In the genomic region with DNA sequence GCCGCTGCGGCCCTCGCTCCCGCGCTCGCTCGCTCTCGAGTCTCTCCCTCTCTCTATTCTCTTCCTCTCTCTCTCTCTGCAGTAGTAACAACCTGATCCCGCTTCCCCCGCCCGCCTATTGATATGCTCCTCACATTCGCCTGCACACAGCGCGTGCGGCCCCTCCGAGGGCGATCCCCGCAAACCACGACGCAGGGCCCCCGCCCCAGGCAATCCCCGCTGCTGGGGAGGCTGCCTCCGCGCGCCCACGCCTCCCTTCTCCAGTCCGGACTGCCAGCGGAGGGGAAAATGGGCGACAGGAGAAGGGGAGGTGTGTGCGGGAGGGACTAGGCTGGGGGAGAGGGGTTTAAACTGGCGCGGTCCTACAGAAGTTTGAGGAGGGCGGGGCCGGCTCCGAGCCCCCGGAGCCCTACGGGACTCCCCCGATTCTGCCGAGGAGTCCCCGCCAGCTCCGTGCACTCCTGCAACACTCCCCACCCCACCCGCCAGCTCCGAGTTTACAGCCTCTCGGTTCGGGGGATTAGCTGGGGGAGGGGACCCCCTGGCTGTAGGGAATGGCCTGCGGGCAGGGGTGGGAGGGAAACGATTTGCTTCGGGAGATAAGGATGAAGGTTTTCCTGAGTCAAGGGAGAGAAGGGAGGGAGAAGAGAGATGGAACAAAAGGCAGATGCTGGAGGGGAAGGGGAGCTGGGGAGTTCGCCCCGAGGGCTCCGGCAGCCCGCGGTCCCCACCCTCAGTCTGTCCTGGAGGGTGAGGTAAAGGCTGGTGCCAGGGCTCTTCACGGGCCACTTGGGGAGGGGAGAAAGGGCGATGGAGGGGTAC, we compare ENCODE assay signal across 1 cellular context.
TF ChIP-seq lines count a peak whose summit lies in the region.

No MANE protein-coding gene starts in this region.

TF ChIP-seq in HepG2, 621 proteins besides CTCF, POLR2A, EP300 and RAD21 (continued from another document):
- TF ChIP-seq, protein P1, sequence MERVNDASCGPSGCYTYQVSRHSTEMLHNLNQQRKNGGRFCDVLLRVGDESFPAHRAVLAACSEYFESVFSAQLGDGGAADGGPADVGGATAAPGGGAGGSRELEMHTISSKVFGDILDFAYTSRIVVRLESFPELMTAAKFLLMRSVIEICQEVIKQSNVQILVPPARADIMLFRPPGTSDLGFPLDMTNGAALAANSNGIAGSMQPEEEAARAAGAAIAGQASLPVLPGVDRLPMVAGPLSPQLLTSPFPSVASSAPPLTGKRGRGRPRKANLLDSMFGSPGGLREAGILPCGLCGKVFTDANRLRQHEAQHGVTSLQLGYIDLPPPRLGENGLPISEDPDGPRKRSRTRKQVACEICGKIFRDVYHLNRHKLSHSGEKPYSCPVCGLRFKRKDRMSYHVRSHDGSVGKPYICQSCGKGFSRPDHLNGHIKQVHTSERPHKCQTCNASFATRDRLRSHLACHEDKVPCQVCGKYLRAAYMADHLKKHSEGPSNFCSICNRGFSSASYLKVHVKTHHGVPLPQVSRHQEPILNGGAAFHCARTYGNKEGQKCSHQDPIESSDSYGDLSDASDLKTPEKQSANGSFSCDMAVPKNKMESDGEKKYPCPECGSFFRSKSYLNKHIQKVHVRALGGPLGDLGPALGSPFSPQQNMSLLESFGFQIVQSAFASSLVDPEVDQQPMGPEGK (CRISPR knock-in tag; IDR thresholded peaks at IDR 0.05): 0 out of 2 replicates have a peak, but pooled peaks have one; percentile 12
- TF ChIP-seq MLLT10 (CRISPR knock-in tag; IDR thresholded peaks at IDR 0.05): no peak
